In genomic region chr3:106806964-106807363, GRCh38 we compare ENCODE assay signal across 1 cellular context.
"Had no signal": no experiment of that assay in that cellular context is flagged by ENCODE, and none has a peak within 500 bp of the region (broad histone marks: within the 10 kb centered on the region; RNA-seq: fewer than 3 reads in every experiment).

No MANE protein-coding gene starts in this region.

- H3K4me3 ChIP-seq: GM12878 had no signal

- ATAC-seq: GM12878 had no signal
